ENCODE assay signal across 10 cellular contexts in the genomic region with DNA sequence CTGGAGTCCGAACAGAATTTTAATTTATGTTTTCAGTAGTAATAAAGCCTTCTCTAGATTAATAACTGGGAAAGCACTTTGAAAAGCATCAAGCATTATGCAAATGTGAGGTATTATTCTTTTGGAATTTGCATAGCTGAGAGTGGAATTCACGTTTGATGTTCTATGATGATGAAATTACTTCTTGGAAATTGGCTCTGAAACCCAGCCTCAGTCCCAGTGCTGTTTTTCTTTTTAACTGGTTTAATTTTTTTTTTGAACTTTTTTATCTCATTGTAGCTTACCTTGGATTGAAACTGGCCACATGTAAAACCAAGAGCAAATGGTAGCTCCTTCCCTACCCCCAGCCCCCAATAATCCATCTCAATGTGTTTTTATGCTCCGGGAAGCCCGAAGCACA. TPM values are rescaled to one million over a fixed set of nuclear protein-coding genes. Genes with fewer than 3 reads are reported as not detected.
DNase-seq lines count a peak whose midpoint lies in the region; ATAC-seq and TF ChIP-seq lines count a peak whose summit lies in the region.
"Had no signal": no experiment of that assay in that cellular context is flagged by ENCODE, and none has a peak within 500 bp of the region (broad histone marks: within the 10 kb centered on the region; RNA-seq: fewer than 3 reads in every experiment).

No MANE protein-coding gene starts in this region.

- H3K4me1 ChIP-seq in naive thymus-derived CD4-positive, alpha-beta T cell (ENCODE audit: control insufficient read depth in 2 of 2, insufficient read depth in 2 of 2, low read length in 2 of 2): peaks cover 0 to 8% of the 10 kb centered on the region in 2 donors

- DNase-seq in AG04450 (ENCODE audit: low read depth, low spot score) (no peak), choroid plexus epithelial cell (ENCODE audit: low read depth) (peak; percentile 32), pons (ENCODE audit: low spot score) (no peak), occipital lobe (lab: John Stamatoyannopoulos, UW) (no peak), ureter (ENCODE audit: low spot score) (no peak)
- DNase-seq in naive thymus-derived CD4-positive, alpha-beta T cell: no peak
- DNase-seq in effector CD4-positive, alpha-beta T cell: no peak
- DNase-seq: foreskin fibroblast, NCI-H1105 treated with DMSO at 0.1 percent for 48 hours had no signal

- no peak overlapping the region for H3K27ac ChIP-seq in AG04450 (ENCODE audit: low read depth, low read length)
- no peak overlapping the region for H3K27ac ChIP-seq in naive thymus-derived CD4-positive, alpha-beta T cell (ENCODE audit: low read depth, low read length)

- peak overlapping the region in 6 of 10 donors; percentile 26 to 78 (median 63) for H3K4me3 Mint-ChIP-seq in naive thymus-derived CD4-positive, alpha-beta T cell

- CTCF ChIA-PET in AG04450 (lab: Charles Lee): interaction anchor here (0.6 to 2.0 kb wide), 3 partner anchors 211 to 230 kb away, joined by 3 to 4 read pairs (median 3); no protein-coding TSS in a partner anchor
- CTCF ChIA-PET in naive thymus-derived CD4-positive, alpha-beta T cell (lab: Charles Lee): no interaction called here

- peak overlapping the region; percentile 31; the same call in 1 of the 2 replicates for H3K4me3 ChIP-seq in AG04450 (ENCODE audit: low read depth, low read length)
- peak overlapping the region; percentile 52; the same call in 1 of the 2 replicates for H3K4me3 ChIP-seq in GM08714 (ENCODE audit: low read length)
- no peak overlapping the region for H3K4me3 ChIP-seq in choroid plexus epithelial cell (ENCODE audit: low read depth, low read length)
- no peak overlapping the region for H3K4me3 ChIP-seq in naive thymus-derived CD4-positive, alpha-beta T cell (ENCODE audit: low read length)

- no peaks in the 10 kb centered on the region for H3K27me3 ChIP-seq in AG04450 (ENCODE audit: control insufficient read depth, insufficient read depth, low read length)
- no peaks in the 10 kb centered on the region for H3K27me3 ChIP-seq in naive thymus-derived CD4-positive, alpha-beta T cell (ENCODE audit: control insufficient read depth in 2 of 2, insufficient read depth in 2 of 2, low read length in 2 of 2)

- H3K36me3 ChIP-seq in naive thymus-derived CD4-positive, alpha-beta T cell (ENCODE audit: control insufficient read depth in 2 of 3, insufficient read depth in 3 of 3, low read length in 3 of 3): no peaks in the 10 kb centered on the region

- no peak for TF ChIP-seq CTCF in AG04450 (IDR thresholded peaks at IDR 0.05; ENCODE audit: low read depth, low read length)
- TF ChIP-seq CTCF in choroid plexus epithelial cell (conservative IDR thresholded peaks at IDR 0.05; ENCODE audit: low read depth, low read length): no peak

- H3K9me3 ChIP-seq in AG04450 (ENCODE audit: control insufficient read depth, insufficient read depth, low read length): peaks cover 4% of the 10 kb centered on the region; the same call in 1 of the 2 replicates
- no peaks in the 10 kb centered on the region for H3K9me3 ChIP-seq in naive thymus-derived CD4-positive, alpha-beta T cell (ENCODE audit: control insufficient read depth in 2 of 3, low read length in 3 of 3)

- peaks cover 2 to 22% (median 11%) of the 10 kb centered on the region in 11 donors for H3K9me3 Mint-ChIP-seq in naive thymus-derived CD4-positive, alpha-beta T cell

- POLR2A ChIA-PET in AG04450 (lab: Yijun Ruan, JAX): no interaction called here
- POLR2A ChIA-PET in naive thymus-derived CD4-positive, alpha-beta T cell (lab: Charles Lee): interaction anchor here (1.6 kb wide), 1 partner anchor 9 kb away, joined by 3 read pairs; no protein-coding TSS in a partner anchor

- H3K27me3 Mint-ChIP-seq in naive thymus-derived CD4-positive, alpha-beta T cell: peaks cover 0 to 14% (median 5%) of the 10 kb centered on the region in 5 donors

- H3K36me3 Mint-ChIP-seq in naive thymus-derived CD4-positive, alpha-beta T cell: peaks cover 0 to 17% (median 9%) of the 10 kb centered on the region in 5 donors

- peaks cover 10 to 30% (median 26%) of the 10 kb centered on the region in 7 donors for H3K4me1 Mint-ChIP-seq in naive thymus-derived CD4-positive, alpha-beta T cell

- intact Hi-C loops in naive thymus-derived CD4-positive, alpha-beta T cell (cut with micrococcal nuclease): no loop called here

- peak overlapping the region in 3 of 9 donors; percentile 16 to 89 (median 67) for H3K27ac Mint-ChIP-seq in naive thymus-derived CD4-positive, alpha-beta T cell

- no peak for ATAC-seq in naive thymus-derived CD4-positive, alpha-beta T cell

RNA-seq across cellular contexts. Expression of gene TBXAS1, which starts 1.2 kb away (rescaled TPM):
- polyA plus RNA-seq in AG04450 (2011; rRNA removed): 51.3 and 53.2 TPM in 2 replicates
- 27.7 and 28.2 TPM in 2 replicates for polyA minus RNA-seq in AG04450 (2011; rRNA and poly(A)+ RNA removed)
- total RNA-seq in naive thymus-derived CD4-positive, alpha-beta T cell: 10 to 100 TPM in 1 of 5 experiments, 1 to 10 TPM in 4; 2.6 to 70.9 (median 6.7) TPM
- 1 to 10 TPM; 1.9 to 2.9 TPM for polyA plus RNA-seq in naive thymus-derived CD4-positive, alpha-beta T cell
- total RNA-seq in occipital lobe (3.4 TPM), ureter (13.0 TPM)

RNA-seq across cellular contexts. Expression of gene HIPK2, which starts 52.5 kb away (rescaled TPM):
- 61.4 and 74.6 TPM in 2 replicates for polyA plus RNA-seq in AG04450 (2011; rRNA removed)
- 130 and 163 TPM in 2 replicates for polyA minus RNA-seq in AG04450 (2011; rRNA and poly(A)+ RNA removed)
- total RNA-seq in naive thymus-derived CD4-positive, alpha-beta T cell: 10 to 100 TPM; 27.3 to 44.0 (median 37.3) TPM
- 1 to 10 TPM; 4.6 to 8.5 TPM for polyA plus RNA-seq in naive thymus-derived CD4-positive, alpha-beta T cell
- total RNA-seq in occipital lobe (12.0 TPM), ureter (48.2 TPM)

Comparison
In these comparisons a context has a peak if more than half of its experiments do, and no peak if none do; other contexts are left out.
1. H3K4me3 ChIP-seq: peak in AG04450 (single experiment) and GM08714 (single experiment); none in choroid plexus epithelial cell (single experiment) and naive thymus-derived CD4-positive, alpha-beta T cell (single experiment).